22 cellular contexts compared by ENCODE assay signal in the genomic region with DNA sequence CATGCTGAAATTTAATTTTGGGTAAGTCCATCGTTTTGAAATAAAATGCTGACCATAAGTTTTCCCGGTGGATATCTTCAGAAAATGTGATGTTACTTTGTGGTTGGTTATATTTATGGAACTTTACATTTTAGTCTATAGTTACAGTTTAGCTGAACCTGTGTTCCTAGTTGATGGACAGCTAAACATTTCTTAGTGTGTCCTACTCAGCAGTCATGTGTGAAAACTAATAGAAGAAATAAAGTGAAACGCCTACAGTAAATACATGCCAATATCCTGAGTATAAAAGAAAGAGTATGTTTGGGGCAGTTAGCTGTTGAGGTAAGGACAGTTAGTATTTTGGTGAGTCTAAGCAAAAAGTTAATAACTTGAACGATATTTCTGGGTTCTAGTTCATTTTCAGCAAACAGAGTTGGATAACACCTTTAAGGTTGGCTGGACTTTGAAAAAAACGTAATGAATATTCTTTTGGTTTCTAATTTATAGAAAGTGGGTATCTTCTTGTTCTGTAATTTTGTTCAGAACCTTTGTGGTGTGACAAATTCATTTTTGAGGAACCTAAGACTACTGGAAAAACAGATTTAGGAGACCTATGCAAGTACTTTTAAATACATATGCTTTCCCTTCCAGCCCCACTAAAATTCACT.
"Had no signal": no experiment of that assay in that cellular context is flagged by ENCODE, and none has a peak within 500 bp of the region (broad histone marks: within the 10 kb centered on the region; RNA-seq: fewer than 3 reads in every experiment).

No MANE protein-coding gene starts in this region.

- H3K27me3 ChIP-seq: esophagus squamous epithelium, right atrium auricular region, stomach had no signal

- H3K27ac ChIP-seq: esophagus squamous epithelium, right atrium auricular region, skin epidermis, stomach, thoracic aorta had no signal

- H3K9me3 ChIP-seq: esophagus squamous epithelium, right atrium auricular region, stomach, thoracic aorta had no signal

- H3K27me3 Mint-ChIP-seq: activated CD4-positive, alpha-beta T cell treated with anti-CD3 and anti-CD28 coated beads, Interleukin-2, amount 10 ng/mL, durations not matched to agents 24 days and 14 days; activated naive CD8-positive, alpha-beta T cell treated with anti-CD3 and anti-CD28 coated beads, Interleukin-2, amount 10 ng/mL, durations not matched to agents 7 days and 5 days; progenitor cell of endocrine pancreas had no signal

- H3K9me3 Mint-ChIP-seq: activated CD4-positive, alpha-beta T cell treated with anti-CD3 and anti-CD28 coated beads, Interleukin-2, amount 10 ng/mL, durations not matched to agents 24 days and 14 days; activated naive CD8-positive, alpha-beta T cell treated with anti-CD3 and anti-CD28 coated beads, Interleukin-2, amount 10 ng/mL, durations not matched to agents 7 days and 5 days; nephron progenitor cell; WTC11 had no signal

- FAIRE-seq: endothelial cell of umbilical vein, keratinocyte had no signal

- DNase-seq: activated CD4-positive, alpha-beta T cell treated with anti-CD3 and anti-CD28 coated beads, Interleukin-2, amount 10 ng/mL, durations not matched to agents 24 days and 14 days; activated CD8-positive, alpha-beta memory T cell treated with anti-CD3 and anti-CD28 coated beads, Interleukin-2, amount 50 U/mL, for 48 hours; activated gamma-delta T cell treated with Interleukin-2 at 50 U/mL for 16 hours; activated naive CD8-positive, alpha-beta T cell treated with anti-CD3 and anti-CD28 coated beads, Interleukin-2, amount 10 ng/mL, durations not matched to agents 7 days and 5 days; aorta; cortex of kidney; effector CD4-positive, alpha-beta T cell; esophagus squamous epithelium; hippocampal formation; mesendoderm; nephron progenitor cell; stimulated activated CD4-positive, alpha-beta T cell treated with anti-CD3 and anti-CD28 coated beads, Interleukin-15, amount 100 ng/mL, for 24 hours; stimulated activated CD4-positive, alpha-beta T cell treated with anti-CD3 and anti-CD28 coated beads, Interleukin-4, amount 100 ng/mL, for 24 hours; stomach had no signal

- H3K36me3 ChIP-seq: thoracic aorta had no signal

- H3K4me3 Mint-ChIP-seq: activated CD4-positive, alpha-beta T cell treated with anti-CD3 and anti-CD28 coated beads, Interleukin-2, amount 10 ng/mL, durations not matched to agents 24 days and 14 days; activated naive CD8-positive, alpha-beta T cell treated with anti-CD3 and anti-CD28 coated beads, Interleukin-2, amount 10 ng/mL, durations not matched to agents 7 days and 5 days; nephron progenitor cell; WTC11 had no signal

- H3K4me3 ChIP-seq: esophagus squamous epithelium, right atrium auricular region, skin epidermis, stomach, thoracic aorta had no signal

- H3K27ac Mint-ChIP-seq: activated CD4-positive, alpha-beta T cell treated with anti-CD3 and anti-CD28 coated beads, Interleukin-2, amount 10 ng/mL, durations not matched to agents 24 days and 14 days; activated naive CD8-positive, alpha-beta T cell treated with anti-CD3 and anti-CD28 coated beads, Interleukin-2, amount 10 ng/mL, durations not matched to agents 7 days and 5 days; nephron progenitor cell; progenitor cell of endocrine pancreas; WTC11 had no signal

- ATAC-seq: left lobe of liver, WTC11 had no signal
